In genomic region chr5:83471405-83472212, GRCh38 we compare ENCODE assay signal across 8 cellular contexts. TPM values are rescaled to one million over a fixed set of nuclear protein-coding genes. Genes with fewer than 3 reads are reported as not detected.
DNase-seq lines count a peak whose midpoint lies in the region; ATAC-seq and TF ChIP-seq lines count a peak whose summit lies in the region.

Gene VCAN, plus strand, starts transcription at chr5:83471744. Its CDS starts 11,775 bp downstream, at chr5:83483519.

- intact Hi-C loops in heart left ventricle (cut with DNase I): loop anchor here (2.0 to 10.0 kb wide), 9 partner anchors 44 to 1119 kb away; no protein-coding TSS in a partner anchor

- DNase-seq in Caki2 (ENCODE audit: low read depth): peak; percentile 95
- DNase-seq in adipocyte (ENCODE audit: low read depth): peak; percentile 92
- DNase-seq in heart left ventricle: peak; percentile 61 to 75 (median 69)
- peak; percentile 94 for DNase-seq in osteoblast (ENCODE audit: insufficient read length, low spot score, missing footprints)
- DNase-seq in RKO (ENCODE audit: low spot score): no peak

- H2AFZ ChIP-seq in KMS-11 (ENCODE audit: low read depth) (peak within 1 kb of the TSS; percentile 89), osteoblast (ENCODE audit: low read length) (peak within 1 kb of the TSS; percentile 79)

- H3K79me2 ChIP-seq in KMS-11 (ENCODE audit: insufficient read depth, low read depth) (no peaks in the 10 kb centered on the region), osteoblast (ENCODE audit: insufficient read depth, low read length) (peaks cover 21% of the 10 kb centered on the region)

- peak within 1 kb of the TSS; percentile 77 for H3K4me2 ChIP-seq in KMS-11
- peak within 1 kb of the TSS; percentile 92 for H3K4me2 ChIP-seq in osteoblast (ENCODE audit: insufficient read depth, low read length)

- H3K36me3 ChIP-seq in KMS-11 (ENCODE audit: insufficient read depth) (no peaks in the 10 kb centered on the region), adipocyte (ENCODE audit: control insufficient read depth, insufficient read depth, low read length, severe bottlenecking) (no peaks in the 10 kb centered on the region), heart left ventricle (no peaks in the 10 kb centered on the region), osteoblast (ENCODE audit: insufficient read depth, low read length) (peaks cover 4% of the 10 kb centered on the region)

- ATAC-seq in heart left ventricle (peak; percentile 37 to 66 (median 52)), GM18511 (IDR thresholded peaks at IDR 0.05; ENCODE audit: unreplicated experiment) (no peak), GM21381 (IDR thresholded peaks at IDR 0.05; ENCODE audit: unreplicated experiment) (no peak)

- TF ChIP-seq CTCF in KMS-11 (conservative IDR thresholded peaks at IDR 0.05; ENCODE audit: low read depth, low read length) (no peak), heart left ventricle (IDR thresholded peaks at IDR 0.05) (no peak), osteoblast (IDR thresholded peaks at IDR 0.05; ENCODE audit: extremely low read depth, low read depth, low read length) (no peak)

- H4K20me1 ChIP-seq in KMS-11 (ENCODE audit: insufficient read depth): no peaks in the 10 kb centered on the region
- no peaks in the 10 kb centered on the region for H4K20me1 ChIP-seq in osteoblast (ENCODE audit: insufficient read depth, low read length)

- in situ Hi-C loops in Caki2 (cut with HindIII; ENCODE audit: low pct_unique_long_range_greater_than_20kb, low sequenced_read_pairs): no loop called here

- WGBS in heart left ventricle, 4 donors: 1 to 2% (median 1%) methylated on average over 38 to 43 of the region's 43 CpGs

- H3K9me3 ChIP-seq in adipocyte (ENCODE audit: control insufficient read depth, low read length): no peaks in the 10 kb centered on the region
- no peaks in the 10 kb centered on the region for H3K9me3 ChIP-seq in heart left ventricle
- no peaks in the 10 kb centered on the region for H3K9me3 ChIP-seq in osteoblast (ENCODE audit: low read depth, low read length)

- H3K4me3 ChIP-seq in KMS-11 (IDR thresholded peaks at IDR 0.05; ENCODE audit: insufficient read depth, low read depth, low read length) (no peak within 1 kb of the TSS), adipocyte (ENCODE audit: low read length) (peak within 1 kb of the TSS; percentile 94), heart left ventricle (peak within 1 kb of the TSS; percentile 28 to 69 (median 56)), osteoblast (ENCODE audit: insufficient read depth, low read length) (peak within 1 kb of the TSS; percentile 89)

- H3K4me1 ChIP-seq in KMS-11 (ENCODE audit: low read depth, poor library complexity, severe bottlenecking) (peaks cover 11% of the 10 kb centered on the region), adipocyte (ENCODE audit: control insufficient read depth, insufficient read depth, low read length) (peaks cover 27% of the 10 kb centered on the region), heart left ventricle (peaks cover 0 to 52% (median 28%) of the 10 kb centered on the region in 12 donors), osteoblast (ENCODE audit: insufficient read depth, low read length) (peaks cover 21% of the 10 kb centered on the region)

- H3K9ac ChIP-seq in KMS-11 (peak within 1 kb of the TSS; percentile 80; the same call in 1 of the 2 replicates), adipocyte (ENCODE audit: low read length) (peak within 1 kb of the TSS; percentile 95)

- peak in 1 of 2 donors; percentile 37 for TF ChIP-seq POLR2A in heart left ventricle (IDR thresholded peaks at IDR 0.05)

- peak within 1 kb of the TSS; percentile 82 for H3K27ac ChIP-seq in KMS-11
- peak within 1 kb of the TSS in 11 of 12 donors; percentile 19 to 88 (median 68) for H3K27ac ChIP-seq in heart left ventricle
- H3K27ac ChIP-seq in osteoblast (ENCODE audit: low read depth, low read length): peak within 1 kb of the TSS; percentile 98

- H3K27me3 ChIP-seq in KMS-11 (ENCODE audit: insufficient read depth, low read depth) (peaks cover 3% of the 10 kb centered on the region; the same call in 1 of the 2 replicates), adipocyte (replicated peaks; ENCODE audit: control insufficient read depth, insufficient read depth, low read length) (no peaks in the 10 kb centered on the region), heart left ventricle (peaks cover 0 to 69% (median 36%) of the 10 kb centered on the region in 9 donors), osteoblast (ENCODE audit: insufficient read depth, low read length) (peaks cover 42% of the 10 kb centered on the region)

RNA-seq across cellular contexts. Expression of gene VCAN, which starts in this region (rescaled TPM):
- total RNA-seq in Caki2 (2014; rRNA removed; shearing (Covaris generic); ENCODE audit: low replicate concordance): 114 and 132 TPM in 2 replicates
- 100 to 1,000 TPM in 1 of 9 donors, 10 to 100 TPM in 8; 11.6 to 121 (median 29.5) TPM for total RNA-seq in heart left ventricle
- polyA plus RNA-seq in heart left ventricle: 10 to 100 TPM in 1 of 2 donors, 1 to 10 TPM in 1; 4.8 to 24.3 TPM
- total RNA-seq in osteoblast: 543 and 658 TPM in 2 replicates

Comparison
In these comparisons a context has a peak if more than half of its experiments do, and no peak if none do; other contexts are left out.
1. ATAC-seq: peak in heart left ventricle (4 of 4); none in GM18511 (single experiment) and GM21381 (single experiment).
2. Peak in every context shown above with its lines, with median percentiles within 50 percentile points of each other: H3K27ac ChIP-seq.